Comparison of ENCODE assay signal across 23 cellular contexts in the genomic region with DNA sequence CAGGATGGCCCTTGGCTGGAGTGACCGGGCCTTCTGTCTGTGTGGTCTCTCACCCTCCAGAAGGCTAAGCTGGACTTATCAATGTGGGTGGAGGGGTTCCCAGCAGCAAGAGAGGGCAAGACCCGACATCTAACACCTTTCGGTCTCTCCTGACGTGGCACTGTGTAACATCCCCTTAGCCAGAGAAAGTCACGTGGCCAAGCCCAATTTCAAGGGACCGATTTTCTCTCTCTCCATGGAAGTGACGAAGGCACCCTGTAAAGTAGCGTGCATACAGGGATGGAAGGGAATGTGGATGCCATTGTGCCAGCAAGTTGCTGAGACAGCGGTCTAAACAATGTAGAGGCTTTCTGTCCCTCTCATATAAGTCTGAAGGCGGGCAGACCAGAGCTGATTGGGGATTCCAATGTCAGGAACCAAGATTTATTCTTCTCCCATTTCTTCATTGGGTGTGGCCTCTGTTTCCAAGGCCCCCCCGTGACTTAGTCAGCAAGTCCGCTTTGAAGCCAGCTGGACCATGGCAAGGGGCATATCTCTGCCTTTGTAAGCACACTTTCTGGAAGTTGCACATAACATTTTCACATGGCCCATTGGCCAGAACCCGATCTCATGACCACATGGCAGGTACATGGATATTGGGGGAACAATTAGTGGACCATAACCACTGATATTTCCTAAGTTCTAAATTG. TPM values are rescaled to one million over a fixed set of nuclear protein-coding genes. Genes with fewer than 3 reads are reported as not detected.
A peak's percentile ranks its signal among the peaks of the same experiment; 100 is the strongest.
DNase-seq lines count a peak whose midpoint lies in the region; ATAC-seq, FAIRE-seq and TF ChIP-seq lines count a peak whose summit lies in the region.
"Had no signal": no experiment of that assay in that cellular context is flagged by ENCODE, and none has a peak within 500 bp of the region (broad histone marks: within the 10 kb centered on the region; RNA-seq: fewer than 3 reads in every experiment).

No MANE protein-coding gene starts in this region.

- TF ChIP-seq POLR2A in GM19099 (IDR thresholded peaks at IDR 0.05; ENCODE audit: extremely low read depth, insufficient read length, low read depth) (peak; percentile 5), GM12878 (IDR thresholded peaks at IDR 0.05; ENCODE audit: low read depth, low read length) (peak; percentile 58)

- SMC1A ChIA-PET in GM12878 (lab: Charles Lee; ENCODE audit: uncharacterized antibody, unreplicated experiment), result interaction anchor here (1.0 to 2.0 kb wide), 3 partner anchors 8 to 155 kb away, joined by 3 to 5 read pairs (median 4); no protein-coding TSS in a partner anchor

- intact Hi-C loops in CD8-positive, alpha-beta T cell (cut with DNase I, micrococcal nuclease), result no loop called here
- intact Hi-C loops in GM12878 (cut with micrococcal nuclease; ENCODE audit: unreplicated experiment), result no loop called here

- no peaks in the 10 kb centered on the region for H3K27me3 Mint-ChIP-seq in CD8-positive, alpha-beta T cell (ENCODE audit: low read depth)

- H3K27ac ChIP-seq in CD8-positive, alpha-beta T cell (ENCODE audit: low read depth, low read length), result no peak overlapping the region
- H3K27ac ChIP-seq in GM12878 (ENCODE audit: control insufficient read depth, insufficient read depth), result no peak overlapping the region
- H3K27ac ChIP-seq: SJSA1 had no signal

- peaks cover 4% of the 10 kb centered on the region for H3K9me3 Mint-ChIP-seq in CD8-positive, alpha-beta T cell

- no peak overlapping the region for H3K4me3 Mint-ChIP-seq in CD8-positive, alpha-beta T cell

- no peaks in the 10 kb centered on the region for H3K4me1 Mint-ChIP-seq in CD8-positive, alpha-beta T cell (ENCODE audit: low read depth)

- H3K27me3 ChIP-seq in CD8-positive, alpha-beta T cell (ENCODE audit: insufficient read depth, low read length), result no peaks in the 10 kb centered on the region
- H3K27me3 ChIP-seq in GM12878 (replicated peaks in 1 of 2; ENCODE audit: control insufficient read depth in 2 of 2, insufficient read depth in 2 of 2, low read length in 1 of 2), result no peaks in the 10 kb centered on the region
- H3K27me3 ChIP-seq: BE2C, SJSA1 had no signal

- WGBS in GM12878 (ENCODE audit: insufficient coverage, insufficient replicate concordance, low lambda C conversion rate, missing lambda C conversion rate), result 93% methylated on average over 13 of the region's 13 CpGs

- no TSS peak for BruUV-seq in GM12878 (replicated peaks; lab: Mats Ljungman, UMichigan)

- POLR2A ChIA-PET in CD8-positive, alpha-beta T cell (lab: Charles Lee), result no interaction called here
- POLR2A ChIA-PET in GM12878 (lab: Charles Lee), result interaction anchor here (0.8 kb wide), 1 partner anchor 68 kb away, joined by 3 read pairs; no protein-coding TSS in a partner anchor

- peaks cover 17% of the 10 kb centered on the region for H3K79me2 ChIP-seq in GM12878 (ENCODE audit: control insufficient read depth, insufficient read depth, low read length)

- peaks cover 25% of the 10 kb centered on the region for H4K20me1 ChIP-seq in GM12878 (ENCODE audit: control insufficient read depth, insufficient read depth)

- H3K27ac Mint-ChIP-seq in CD8-positive, alpha-beta T cell, result peak overlapping the region; percentile 19

- H3K36me3 Mint-ChIP-seq in CD8-positive, alpha-beta T cell, result peaks cover 96% of the 10 kb centered on the region

- H3K36me3 ChIP-seq in CD8-positive, alpha-beta T cell (ENCODE audit: insufficient read depth, low read length), result peaks cover 82% of the 10 kb centered on the region
- peaks cover 38 to 83% of the 10 kb centered on the region in 2 experiments for H3K36me3 ChIP-seq in GM12878 (ENCODE audit: control insufficient read depth in 2 of 2, insufficient read depth in 2 of 2, low read length in 1 of 2)
- H3K36me3 ChIP-seq: BE2C, SJSA1 had no signal

- no peaks in the 10 kb centered on the region for H3K4me1 ChIP-seq in CD8-positive, alpha-beta T cell (ENCODE audit: insufficient read depth, low read length)
- no peaks in the 10 kb centered on the region; the same call in 1 of the 2 replicates for H3K4me1 ChIP-seq in GM12878 (ENCODE audit: control insufficient read depth, insufficient read depth, low read length)
- H3K4me1 ChIP-seq: BE2C, SJSA1 had no signal

- TF ChIP-seq EP300 in GM12878 (IDR thresholded peaks at IDR 0.05; ENCODE audit: borderline replicate concordance in 1 of 2, control insufficient read depth in 1 of 2, low read depth in 2 of 2, low read length in 2 of 2), result no peak

- H3K9ac ChIP-seq in GM12878 (ENCODE audit: control insufficient read depth, insufficient read depth, low read length), result no peak overlapping the region

- no peak overlapping the region for H3K4me3 ChIP-seq in CD8-positive, alpha-beta T cell (ENCODE audit: low read depth, low read length)
- H3K4me3 ChIP-seq in GM12878, result no peak overlapping the region
- H3K4me3 ChIP-seq: SJSA1 had no signal

- DNase-seq in activated effector memory CD4-positive, alpha-beta T cell treated with anti-CD3 and anti-CD28 coated beads, Interleukin-2, amount 50 U/mL, for 16 hours, result peak; percentile 50
- DNase-seq in activated effector memory CD4-positive, alpha-beta T cell treated with Interleukin-2 at 50 U/mL for 16 hours, result no peak
- DNase-seq in CD8-positive, alpha-beta T cell, result peak in 2 of 7 experiments; percentile 8 to 39
- no peak for DNase-seq in GM12878 (ENCODE audit: low read depth, low spot score)
- DNase-seq in stimulated activated naive CD4-positive, alpha-beta T cell treated with Interleukin-2 at 50 U/mL for 16 hours (lab: John Stamatoyannopoulos, UW), result no peak
- DNase-seq: BE2C, COR-L47, DMS79 treated with DMSO at 0.1 percent for 48 hours, GOT3, HCEC 1CT, NCI-H1694, NCI-H2081, NCI-H2171, NCI-H345, NCI-H526, OCI-M1 had no signal

- H3K4me2 ChIP-seq in GM12878 (ENCODE audit: control insufficient read depth, insufficient read depth), result no peak overlapping the region

- no peak overlapping the region for H2AFZ ChIP-seq in GM12878 (ENCODE audit: control insufficient read depth, low read depth, low read length)

- no peaks in the 10 kb centered on the region for H3K9me3 ChIP-seq in CD8-positive, alpha-beta T cell (ENCODE audit: low read length)
- peaks cover 3% of the 10 kb centered on the region for H3K9me3 ChIP-seq in GM12878 (replicated peaks; ENCODE audit: control insufficient read depth, insufficient read depth, low read length)
- H3K9me3 ChIP-seq: BE2C had no signal

- no peak for TF ChIP-seq RAD21 in GM12878 (IDR thresholded peaks at IDR 0.05; ENCODE audit: insufficient read depth, low read depth, low read length)

- TF ChIP-seq CTCF in CD8-positive, alpha-beta T cell (IDR thresholded peaks at IDR 0.05), result no peak
- no peak for TF ChIP-seq CTCF in GM12878 (IDR thresholded peaks at IDR 0.05 in 2 of 3, conservative IDR thresholded peaks at IDR 0.05 in 1 of 3; ENCODE audit: control insufficient read depth in 2 of 3, extremely low read depth in 1 of 3, insufficient read depth in 1 of 3, low read depth in 3 of 3, low read length in 3 of 3)

- ATAC-seq in CD8-positive, alpha-beta T cell, result no peak
- ATAC-seq in GM12878 (no peak), HG02981 (IDR thresholded peaks at IDR 0.05; ENCODE audit: unreplicated experiment) (no peak), HG02885 (IDR thresholded peaks at IDR 0.05; ENCODE audit: poor library complexity, unreplicated experiment) (no peak)
- ATAC-seq: Right ventricle myocardium inferior had no signal

- in situ Hi-C loops in GM12878 (cut with MboI), result no loop called here

- RAD21 ChIA-PET in GM12878 (lab: Charles Lee; ENCODE audit: unreplicated experiment), result no interaction called here

- CTCF ChIA-PET in CD8-positive, alpha-beta T cell (lab: Charles Lee), result interaction anchor here (1.4 kb wide), 1 partner anchor 15 kb away, joined by 4 read pairs; no protein-coding TSS in a partner anchor
- CTCF ChIA-PET in GM12878 (lab: Yijun Ruan, JAX), result interaction anchor here (0.9 to 1.4 kb wide), 3 partner anchors 13 to 69 kb away, joined by 3 read pairs; no protein-coding TSS in a partner anchor

- FAIRE-seq in GM12878 (lab: Jason Lieb, UNC), result no peak
- FAIRE-seq: GM19239, RCC 7860 had no signal

TF ChIP-seq in GM12878, 131 proteins besides CTCF, POLR2A, EP300 and RAD21:
- TF ChIP-seq POLR2AphosphoS5 (IDR thresholded peaks at IDR 0.05; ENCODE audit: low read length), result peak; percentile 77
- TF ChIP-seq RELA (IDR thresholded peaks at IDR 0.05; ENCODE audit: borderline replicate concordance, partially characterized antibody), result no peak

RNA-seq across cellular contexts. Expression of a gene that starts 12.5 kb away (rescaled TPM):
- total RNA-seq in CD8-positive, alpha-beta T cell, result 10 to 100 TPM; 69.1 to 71.0 TPM
- 488 and 545 TPM in 2 replicates for total RNA-seq in GM12878 (2013; cell fraction: nucleolus; rRNA removed)
- total RNA-seq in GM12878 (2014; rRNA removed) (385 and 432 TPM in 2 replicates), GM12878 (2014; rRNA removed; fragmentation: Illumina TruSeq; extraction: Trizol) (354 and 364 TPM in 2 replicates), GM12878 (2021) (380 and 405 TPM in 2 replicates)
- polyA plus RNA-seq in GM12878 (2011; ENCODE audit: low read depth), result 255 TPM
- polyA plus RNA-seq in GM12878 (2011; rRNA removed) (337 and 367 TPM in 2 replicates), GM12878 (2014; fragmentation: Illumina TruSeq; extraction: Trizol) (293 and 352 TPM in 2 replicates), GM12878 (2014; fragmentation: Nextera tagmentation; extraction: Ambion mirVana) (10 to 100 TPM; 75.9 to 90.9 TPM), GM12878 (2014; rRNA removed) (308 and 311 TPM in 2 replicates), GM12878 (2016; fragmentation: Nextera tagmentation; extraction: Ambion mirVana) (100 to 1,000 TPM; 242 to 247 TPM)
- polyA plus RNA-seq in GM12878 (2011; cell fraction: cytosol; rRNA removed), result 403 and 416 TPM in 2 replicates
- 596 and 625 TPM in 2 replicates for polyA plus RNA-seq in GM12878 (2011; cell fraction: nucleus; rRNA removed)
- 327 and 366 TPM in 2 replicates for polyA plus RNA-seq in GM12878 (2012)
- 680 and 808 TPM in 2 replicates for polyA minus RNA-seq in GM12878 (2011; rRNA and poly(A)+ RNA removed)
- 217 and 223 TPM in 2 replicates for polyA minus RNA-seq in GM12878 (2011; cell fraction: cytosol; rRNA and poly(A)+ RNA removed)
- polyA minus RNA-seq in GM12878 (2011; cell fraction: nucleus; rRNA and poly(A)+ RNA removed), result 429 and 648 TPM in 2 replicates

Comparison
In these comparisons a context has a peak if more than half of its experiments do, and no peak if none do; other contexts are left out.
1. RNA of a gene that starts 12.5 kb away (total RNA-seq): 354 to 545 TPM in GM12878; 69.1 to 71.0 TPM in CD8-positive, alpha-beta T cell; every median in the first group is over 4 times any median in the second.